Comparison of ENCODE assay signal across 8 cellular contexts in the genomic region with DNA sequence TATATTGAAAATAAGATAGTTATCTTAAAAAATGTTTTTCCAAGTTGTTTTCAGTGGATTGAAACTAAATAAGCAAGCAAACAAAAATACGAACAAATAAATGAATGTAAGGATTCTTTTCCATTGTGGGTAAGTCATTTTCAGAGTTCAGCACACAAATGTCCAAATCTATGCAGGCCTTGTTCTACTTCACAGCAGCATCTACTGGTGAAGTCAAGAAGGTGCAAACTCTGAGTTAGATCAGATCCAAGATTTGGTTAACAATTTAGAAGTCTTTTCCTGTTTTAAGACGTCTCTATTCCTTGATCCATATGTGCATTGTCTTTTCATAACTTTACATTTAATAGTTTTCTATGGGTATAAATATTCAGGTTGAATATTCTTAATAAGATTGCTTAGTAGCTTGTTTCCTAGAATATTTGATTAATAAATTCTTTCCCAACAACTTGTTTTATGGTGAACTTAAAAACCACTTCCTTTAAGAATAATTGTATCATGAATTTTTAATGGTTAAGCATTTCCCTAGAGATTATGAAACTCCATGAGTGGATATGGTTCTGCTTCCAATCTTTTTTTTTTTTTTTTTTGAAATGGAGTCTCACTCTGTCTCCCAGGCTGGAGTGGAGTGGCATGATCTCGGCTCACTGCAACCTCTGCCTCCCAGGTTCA. TPM values are rescaled to one million over a fixed set of nuclear protein-coding genes. Genes with fewer than 3 reads are reported as not detected.
A peak's percentile ranks its signal among the peaks of the same experiment; 100 is the strongest.
DNase-seq lines count a peak whose midpoint lies in the region; ATAC-seq and TF ChIP-seq lines count a peak whose summit lies in the region.

No MANE protein-coding gene starts in this region.

- in situ Hi-C loops in GM13976 (cut with MboI; ENCODE audit: low sequenced_read_pairs, unreplicated experiment), result no loop called here

- H3K9me3 Mint-ChIP-seq in MCF 10A (ENCODE audit: unreplicated experiment) (no peaks in the 10 kb centered on the region), neural progenitor cell (no peaks in the 10 kb centered on the region), endothelial cell (ENCODE audit: unreplicated experiment) (no peaks in the 10 kb centered on the region)

- H3K4me3 Mint-ChIP-seq in MCF 10A (ENCODE audit: unreplicated experiment), result no peak overlapping the region
- no peak overlapping the region for H3K4me3 Mint-ChIP-seq in neural progenitor cell
- no peak overlapping the region for H3K4me3 Mint-ChIP-seq in endothelial cell (ENCODE audit: unreplicated experiment)

- no peaks in the 10 kb centered on the region for H3K4me1 ChIP-seq in DND-41 (ENCODE audit: insufficient read depth, low read length)
- no peaks in the 10 kb centered on the region for H3K4me1 ChIP-seq in neural progenitor cell
- no peaks in the 10 kb centered on the region for H3K4me1 ChIP-seq in esophagus squamous epithelium

- intact Hi-C loops in MCF 10A (cut with micrococcal nuclease), result loop anchor here (1.0 to 5.0 kb wide), 3 partner anchors 46 to 290 kb away; no protein-coding TSS in a partner anchor
- intact Hi-C loops in esophagus squamous epithelium (cut with DNase I), result no loop called here
- intact Hi-C loops in posterior cingulate gyrus (cut with DNase I), result loop anchor here (2.0 kb wide), 1 partner anchor 242 kb away; no protein-coding TSS in a partner anchor

- H3K9me3 ChIP-seq in DND-41 (ENCODE audit: insufficient read depth, low read length, severe bottlenecking), result no peaks in the 10 kb centered on the region
- no peaks in the 10 kb centered on the region for H3K9me3 ChIP-seq in neural progenitor cell (ENCODE audit: low read depth)
- H3K9me3 ChIP-seq in esophagus squamous epithelium, result no peaks in the 10 kb centered on the region

- POLR2A ChIA-PET in MCF 10A (lab: Yijun Ruan, JAX), result interaction anchor here (0.6 to 1.8 kb wide), 6 partner anchors 9 to 272 kb away, joined by 3 to 6 read pairs (median 4); no protein-coding TSS in a partner anchor

- peak; percentile 27 for TF ChIP-seq CTCF in DND-41 (IDR thresholded peaks at IDR 0.05; ENCODE audit: borderline replicate concordance, extremely low read depth, low read length, poor library complexity, severe bottlenecking)
- peak; percentile 65 for TF ChIP-seq CTCF in MCF 10A (IDR thresholded peaks at IDR 0.05; ENCODE audit: unreplicated experiment)
- TF ChIP-seq CTCF in neural progenitor cell (IDR thresholded peaks at IDR 0.05), result peak; percentile 55
- peak in 3 of 6 experiments; percentile 8 to 24 (median 20) for TF ChIP-seq CTCF in esophagus squamous epithelium (IDR thresholded peaks at IDR 0.05)
- no peak for TF ChIP-seq CTCF in endothelial cell (IDR thresholded peaks at IDR 0.05; ENCODE audit: unreplicated experiment)
- no peak for TF ChIP-seq CTCF in GM13976 (IDR thresholded peaks at IDR 0.05; ENCODE audit: borderline replicate concordance, control extremely low read depth, extremely low read depth, insufficient read depth, missing control alignments)

- BruUV-seq in MCF 10A (replicated peaks; lab: Mats Ljungman, UMichigan), result no TSS peak

- peaks cover 2% of the 10 kb centered on the region for H3K27me3 ChIP-seq in DND-41 (ENCODE audit: insufficient read depth, low read length, poor library complexity)
- H3K27me3 ChIP-seq in neural progenitor cell, result no peaks in the 10 kb centered on the region
- no peaks in the 10 kb centered on the region for H3K27me3 ChIP-seq in esophagus squamous epithelium

- H3F3A ChIP-seq in neural progenitor cell (ENCODE audit: low read depth), result no peaks in the 10 kb centered on the region

- H3K36me3 ChIP-seq in DND-41 (ENCODE audit: insufficient read depth, low read length) (no peaks in the 10 kb centered on the region), neural progenitor cell (no peaks in the 10 kb centered on the region), esophagus squamous epithelium (no peaks in the 10 kb centered on the region)

- H3K9ac ChIP-seq in DND-41 (ENCODE audit: low read depth, low read length), result no peak overlapping the region
- no peak overlapping the region for H3K9ac ChIP-seq in neural progenitor cell

- H3K27ac Mint-ChIP-seq in MCF 10A (ENCODE audit: low read depth, unreplicated experiment) (no peak overlapping the region), neural progenitor cell (no peak overlapping the region), endothelial cell (ENCODE audit: unreplicated experiment) (no peak overlapping the region)

- H3K4me2 ChIP-seq in DND-41 (ENCODE audit: insufficient read depth, low read length), result no peak overlapping the region
- H3K4me2 ChIP-seq in neural progenitor cell, result no peak overlapping the region

- no peaks in the 10 kb centered on the region for H4K20me1 ChIP-seq in DND-41 (ENCODE audit: insufficient read depth, low read length)
- H4K20me1 ChIP-seq in neural progenitor cell (ENCODE audit: low read depth), result no peaks in the 10 kb centered on the region

- H3K27ac ChIP-seq in DND-41 (ENCODE audit: low read length) (no peak overlapping the region), neural progenitor cell (no peak overlapping the region), esophagus squamous epithelium (no peak overlapping the region)

- H3K4me3 ChIP-seq in DND-41 (ENCODE audit: low read depth in 1 of 2, low read length in 2 of 2) (no peak overlapping the region), neural progenitor cell (no peak overlapping the region), esophagus squamous epithelium (no peak overlapping the region)

- ATAC-seq in DND-41 (ENCODE audit: insufficient read depth, low read depth), result no peak

- H3K27me3 Mint-ChIP-seq in MCF 10A (ENCODE audit: insufficient read depth, unreplicated experiment) (no peaks in the 10 kb centered on the region), neural progenitor cell (ENCODE audit: insufficient read depth, low read depth) (peaks cover 2% of the 10 kb centered on the region), endothelial cell (ENCODE audit: unreplicated experiment) (peaks cover 1% of the 10 kb centered on the region)

- CTCF ChIA-PET in MCF 10A (lab: Yijun Ruan, JAX), result interaction anchor here (0.6 to 7.1 kb wide), 8 partner anchors 10 to 1504 kb away, joined by 3 to 88 read pairs (median 5); a partner anchor contains a TSS

- peaks cover 5% of the 10 kb centered on the region for H3K36me3 Mint-ChIP-seq in MCF 10A (ENCODE audit: insufficient read depth, unreplicated experiment)
- H3K36me3 Mint-ChIP-seq in neural progenitor cell, result peaks cover 13% of the 10 kb centered on the region
- H3K36me3 Mint-ChIP-seq in endothelial cell (ENCODE audit: low read depth, unreplicated experiment), result no peaks in the 10 kb centered on the region

- DNase-seq in DND-41 (no peak), NAMALWA (ENCODE audit: low spot score) (peak; percentile 42), MCF 10A (ENCODE audit: unreplicated experiment) (peak; percentile 53), neural progenitor cell (ENCODE audit: low spot score) (peak; percentile 17), esophagus squamous epithelium (lab: John Stamatoyannopoulos, UW) (no peak), posterior cingulate gyrus (no peak), endothelial cell (ENCODE audit: low spot score) (no peak), GM13976 (ENCODE audit: low spot score) (no peak)

- H2AFZ ChIP-seq in DND-41 (ENCODE audit: low read depth, low read length) (no peak overlapping the region), neural progenitor cell (replicated peaks) (no peak overlapping the region)

- no peaks in the 10 kb centered on the region for H3K79me2 ChIP-seq in DND-41 (ENCODE audit: insufficient read depth, low read length)
- no peaks in the 10 kb centered on the region for H3K79me2 ChIP-seq in neural progenitor cell (ENCODE audit: low read depth)

- peaks cover 17% of the 10 kb centered on the region for H3K4me1 Mint-ChIP-seq in MCF 10A (ENCODE audit: insufficient read depth, unreplicated experiment)
- H3K4me1 Mint-ChIP-seq in neural progenitor cell, result peaks cover 20% of the 10 kb centered on the region
- peaks cover 3% of the 10 kb centered on the region for H3K4me1 Mint-ChIP-seq in endothelial cell (ENCODE audit: unreplicated experiment)

- no peak for TF ChIP-seq POLR2A in esophagus squamous epithelium (IDR thresholded peaks at IDR 0.05)

- WGBS in esophagus squamous epithelium, 2 donors, result 51 to 54% methylated on average over 3 of the region's 3 CpGs

RNA-seq across cellular contexts. Expression of a gene that starts 10.5 kb away (rescaled TPM):
- total RNA-seq in MCF 10A (2022), result 159 and 217 TPM in 2 replicates
- 9.0 and 9.1 TPM in 2 replicates for total RNA-seq in neural progenitor cell (ENCODE audit: low replicate concordance)
- total RNA-seq in esophagus squamous epithelium, result 1 to 10 TPM in 2 of 4 donors, under 1 TPM in 1, not detected in 1; 0.57 to 2.3 (median 1.7) TPM
- total RNA-seq in endothelial cell (ENCODE audit: unreplicated experiment), result 0.13 TPM

RNA-seq across cellular contexts. Expression of a gene that starts 56.1 kb away (rescaled TPM):
- total RNA-seq in MCF 10A (2022) (2.4 TPM in 2 replicates), neural progenitor cell (ENCODE audit: low replicate concordance) (0.96 TPM in 1 of 2 replicates, not detected in the other), esophagus squamous epithelium (not detected), endothelial cell (ENCODE audit: unreplicated experiment) (10.3 TPM)

Comparison
In these comparisons a context has a peak if more than half of its experiments do, and no peak if none do; other contexts are left out.
1. DNase-seq: peak in NAMALWA (single experiment), MCF 10A (single experiment) and neural progenitor cell (single experiment); none in DND-41 (single experiment), esophagus squamous epithelium (single experiment), posterior cingulate gyrus (0 of 10), endothelial cell (single experiment) and GM13976 (single experiment).
2. CTCF ChIP-seq: peak in DND-41 (single experiment), MCF 10A (single experiment) and neural progenitor cell (single experiment); none in endothelial cell (single experiment) and GM13976 (single experiment).
3. RNA of a gene that starts 10.5 kb away (total RNA-seq): 159 to 217 TPM in MCF 10A; 9.0 to 9.1 TPM in neural progenitor cell, 0.57 to 2.3 TPM in esophagus squamous epithelium and 0.13 TPM in endothelial cell (single experiment); every median in the first group is over 10 times any median in the second.